Comparison of ENCODE assay signal across 7 cellular contexts in genomic region chr11:727859-728748, GRCh38. TPM values are rescaled to one million over a fixed set of nuclear protein-coding genes. Genes with fewer than 3 reads are reported as not detected.
DNase-seq lines count a peak whose midpoint lies in the region; ATAC-seq and TF ChIP-seq lines count a peak whose summit lies in the region.

No MANE protein-coding gene starts in this region.

- no peaks in the 10 kb centered on the region for H3K9me3 ChIP-seq in upper lobe of left lung

- H3K4me3 ChIP-seq in upper lobe of left lung, result no peak overlapping the region

- 47 to 66% methylated on average over 4 to 14 of the region's 31 CpGs for WGBS in upper lobe of left lung, 2 donors

- peaks cover 20 to 51% (median 28%) of the 10 kb centered on the region in 4 donors for H3K4me1 ChIP-seq in upper lobe of left lung

- DNase-seq in HS-5 (ENCODE audit: low read depth), result peak; percentile 86
- DNase-seq in SK-N-DZ (ENCODE audit: low spot score), result peak; percentile 69
- peak; percentile 80 for DNase-seq in activated naive CD4-positive, alpha-beta T cell treated with anti-CD3 and anti-CD28 coated beads, Interleukin-2, amount 50 U/mL, for 16 hours
- DNase-seq in head of caudate nucleus, result peak; percentile 61 to 94 (median 81)
- peak; percentile 96 for DNase-seq in posterior vena cava (ENCODE audit: low spot score)
- peak; percentile 94 to 96 for DNase-seq in upper lobe of left lung

- TF ChIP-seq POLR2A in upper lobe of left lung (IDR thresholded peaks at IDR 0.05), result peak in 1 of 4 donors; percentile 32

- peak overlapping the region; percentile 30 to 79 (median 50) for H3K27ac ChIP-seq in upper lobe of left lung

- peak; percentile 88 to 95 for ATAC-seq in upper lobe of left lung (ENCODE audit: low FRiP score in 2 of 2)

- intact Hi-C loops in head of caudate nucleus (cut with DNase I), result loop anchor here (5.0 kb wide), 1 partner anchor 69 kb away; the partner anchor contains the start of gene SLC25A22
- intact Hi-C loops in posterior vena cava (cut with DNase I), result loop anchor here (10.0 kb wide), 2 partner anchors 63 to 173 kb away; no protein-coding TSS in a partner anchor

- peaks cover 0 to 22% (median 8%) of the 10 kb centered on the region in 4 donors for H3K27me3 ChIP-seq in upper lobe of left lung

- H3K36me3 ChIP-seq in upper lobe of left lung, result peaks cover 0 to 4% (median 1%) of the 10 kb centered on the region in 4 donors

- no peak for TF ChIP-seq EP300 in upper lobe of left lung (IDR thresholded peaks at IDR 0.05)

- TF ChIP-seq CTCF in GM12874 (IDR thresholded peaks at IDR 0.05; ENCODE audit: insufficient read depth, low read depth, low read length) (peak; percentile 99), upper lobe of left lung (IDR thresholded peaks at IDR 0.05) (peak; percentile 96 to 99 (median 98))

RNA-seq across cellular contexts. Expression of gene TALDO1, which starts 19.2 kb away (rescaled TPM):
- 160 and 214 TPM in 2 replicates for polyA plus RNA-seq in SK-N-DZ (2014; cell fraction: cytosol; rRNA removed)
- 125 and 144 TPM in 2 replicates for polyA plus RNA-seq in SK-N-DZ (2014; cell fraction: nucleus; rRNA removed)
- 100 to 1,000 TPM in 1 of 2 donors, 10 to 100 TPM in 1; 76.8 to 109 TPM for total RNA-seq in posterior vena cava
- 100 to 1,000 TPM; 163 to 313 (median 217) TPM for total RNA-seq in upper lobe of left lung

RNA-seq across cellular contexts. Expression of gene EPS8L2, which starts 22.1 kb away (rescaled TPM):
- 0.63 and 1.4 TPM in 2 replicates for polyA plus RNA-seq in SK-N-DZ (2014; cell fraction: cytosol; rRNA removed)
- 1.3 and 1.7 TPM in 2 replicates for polyA plus RNA-seq in SK-N-DZ (2014; cell fraction: nucleus; rRNA removed)
- 10 to 100 TPM; 23.8 to 38.3 TPM for total RNA-seq in posterior vena cava
- 100 to 1,000 TPM; 120 to 497 (median 199) TPM for total RNA-seq in upper lobe of left lung

RNA-seq across cellular contexts. Expression of gene TMEM80, which starts 32.5 kb away (rescaled TPM):
- polyA plus RNA-seq in SK-N-DZ (2014; cell fraction: cytosol; rRNA removed), result 50.3 and 67.8 TPM in 2 replicates
- polyA plus RNA-seq in SK-N-DZ (2014; cell fraction: nucleus; rRNA removed), result 58.6 and 64.8 TPM in 2 replicates
- total RNA-seq in posterior vena cava (10 to 100 TPM; 13.5 to 19.3 TPM), upper lobe of left lung (10 to 100 TPM; 28.6 to 62.9 (median 36.1) TPM)

RNA-seq across cellular contexts. Expression of gene DEAF1, which starts 33.1 kb away (rescaled TPM):
- 64.2 and 98.1 TPM in 2 replicates for polyA plus RNA-seq in SK-N-DZ (2014; cell fraction: cytosol; rRNA removed)
- 49.5 and 51.8 TPM in 2 replicates for polyA plus RNA-seq in SK-N-DZ (2014; cell fraction: nucleus; rRNA removed)
- total RNA-seq in posterior vena cava (10 to 100 TPM; 22.9 to 25.5 TPM), upper lobe of left lung (10 to 100 TPM; 23.9 to 87.3 (median 35.6) TPM)

RNA-seq across cellular contexts. Expression of gene GATD1, which starts 49.2 kb away (rescaled TPM):
- polyA plus RNA-seq in SK-N-DZ (2014; cell fraction: cytosol; rRNA removed), result 65.0 and 92.3 TPM in 2 replicates
- polyA plus RNA-seq in SK-N-DZ (2014; cell fraction: nucleus; rRNA removed), result 207 and 247 TPM in 2 replicates
- total RNA-seq in posterior vena cava (10 to 100 TPM; 33.0 to 38.8 TPM), upper lobe of left lung (10 to 100 TPM; 14.8 to 77.7 (median 63.6) TPM)
